13 cellular contexts compared by ENCODE assay signal in the genomic region with DNA sequence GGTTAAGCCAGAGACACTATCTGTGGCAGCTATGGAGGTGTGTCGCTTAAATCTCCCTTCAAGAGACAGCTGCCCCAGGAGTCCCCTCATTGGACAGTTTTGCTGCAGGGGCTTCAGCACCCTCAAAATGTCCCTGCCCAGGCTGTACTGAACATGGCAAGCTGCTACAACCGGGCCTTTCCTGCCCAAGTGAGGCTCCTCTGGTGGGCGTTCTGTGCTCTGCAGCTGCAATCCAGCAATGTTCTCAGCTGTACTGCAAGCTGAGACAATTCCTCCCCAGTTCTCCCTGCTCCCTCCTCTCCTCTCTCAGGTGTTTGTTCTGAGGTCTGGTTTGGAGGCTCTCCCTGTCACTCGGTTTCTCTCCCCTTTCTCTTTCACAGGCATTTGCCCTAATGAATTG.
DNase-seq lines count a peak whose midpoint lies in the region; ATAC-seq, FAIRE-seq and TF ChIP-seq lines count a peak whose summit lies in the region.
"Had no signal": no experiment of that assay in that cellular context is flagged by ENCODE, and none has a peak within 500 bp of the region (broad histone marks: within the 10 kb centered on the region; RNA-seq: fewer than 3 reads in every experiment).

No MANE protein-coding gene starts in this region.

- TF ChIP-seq POLR2A in K562 (conservative IDR thresholded peaks at IDR 0.05), result no peak

- peaks cover 0 to 2% (median 0%) of the 10 kb centered on the region in 3 donors for H3K4me1 Mint-ChIP-seq in CD8-positive, alpha-beta memory T cell

- no peak overlapping the region for H3K4me3 ChIP-seq in GM06990 (replicated peaks; ENCODE audit: low read depth, low read length)
- H3K4me3 ChIP-seq in K562, result no peak overlapping the region
- H3K4me3 ChIP-seq in lower lobe of right lung, result no peak overlapping the region
- no peak overlapping the region for H3K4me3 ChIP-seq in CD8-positive, alpha-beta memory T cell (ENCODE audit: low read length)
- H3K4me3 ChIP-seq: thyroid gland had no signal

- H3K27ac ChIP-seq in K562 (ENCODE audit: extremely low read depth, low read depth, low read length) (no peak overlapping the region), lower lobe of right lung (no peak overlapping the region)
- H3K27ac ChIP-seq in CD8-positive, alpha-beta memory T cell (ENCODE audit: low read depth, low read length), result no peak overlapping the region
- H3K27ac ChIP-seq: thyroid gland had no signal

- H3K4me2 ChIP-seq in K562 (ENCODE audit: insufficient read depth, low read length), result no peak overlapping the region

- POLR2A ChIA-PET in K562 (lab: Yijun Ruan, JAX), result interaction anchor here (0.6 kb wide), 1 partner anchor 14 kb away, joined by 3 read pairs; no protein-coding TSS in a partner anchor
- POLR2A ChIA-PET in CD8-positive, alpha-beta memory T cell (lab: Charles Lee), result no interaction called here

- no peaks in the 10 kb centered on the region; the same call in 1 of the 2 replicates for H3K27me3 ChIP-seq in GM06990 (replicated peaks; ENCODE audit: control insufficient read depth, insufficient read depth, low read length)
- no peaks in the 10 kb centered on the region for H3K27me3 ChIP-seq in K562 (ENCODE audit: control insufficient read depth in 2 of 2, insufficient read depth in 2 of 2, low read length in 2 of 2)
- no peaks in the 10 kb centered on the region for H3K27me3 ChIP-seq in lower lobe of right lung (ENCODE audit: low read depth)
- no peaks in the 10 kb centered on the region for H3K27me3 ChIP-seq in CD8-positive, alpha-beta memory T cell (ENCODE audit: insufficient read depth, low read length, poor library complexity, severe bottlenecking)
- H3K27me3 ChIP-seq: thyroid gland had no signal

- H3K9ac ChIP-seq in K562 (ENCODE audit: insufficient read depth in 1 of 2, low read depth in 2 of 2, low read length in 2 of 2), result no peak overlapping the region

- FAIRE-seq in K562 (lab: Jason Lieb, UNC), result no peak

- no peaks in the 10 kb centered on the region for H3K36me3 Mint-ChIP-seq in CD8-positive, alpha-beta memory T cell
- H3K36me3 Mint-ChIP-seq: activated naive CD4-positive, alpha-beta T cell treated with anti-CD3 and anti-CD28 coated beads, Interleukin-2, amount 50 U/mL, for 24 hours had no signal

- H3K4me1 ChIP-seq in K562 (replicated peaks in 1 of 2; ENCODE audit: control insufficient read depth in 2 of 2, insufficient read depth in 2 of 2, low read length in 2 of 2), result peaks cover 0 to 4% of the 10 kb centered on the region in 2 experiments; a peak in 2 of 5 replicates
- H3K4me1 ChIP-seq in lower lobe of right lung, result no peaks in the 10 kb centered on the region
- H3K4me1 ChIP-seq in CD8-positive, alpha-beta memory T cell (ENCODE audit: insufficient read depth, low read length), result no peaks in the 10 kb centered on the region

- H3K9me3 ChIP-seq in K562 (replicated peaks; ENCODE audit: control insufficient read depth, insufficient read depth, low read depth, low read length), result no peaks in the 10 kb centered on the region
- H3K9me3 ChIP-seq in lower lobe of right lung, result no peaks in the 10 kb centered on the region
- no peaks in the 10 kb centered on the region for H3K9me3 ChIP-seq in CD8-positive, alpha-beta memory T cell (ENCODE audit: low read length)
- H3K9me3 ChIP-seq: thyroid gland had no signal

- TF ChIP-seq CTCF in GM06990 (IDR thresholded peaks at IDR 0.05; ENCODE audit: insufficient read depth, low read length, poor library complexity, severe bottlenecking) (peak; percentile 50), K562 (IDR thresholded peaks at IDR 0.05 in 2 of 3, conservative IDR thresholded peaks at IDR 0.05 in 1 of 3; ENCODE audit: insufficient read depth in 2 of 3, low read depth in 1 of 3, low read length in 3 of 3) (peak in 2 of 3 experiments; percentile 9 to 11; a peak in 1 of 6 replicates), lower lobe of right lung (IDR thresholded peaks at IDR 0.05) (peak; percentile 25)

- no peaks in the 10 kb centered on the region for H3K79me2 ChIP-seq in K562 (ENCODE audit: control insufficient read depth, insufficient read depth, low read length)

- TF ChIP-seq EP300 in K562 (IDR thresholded peaks at IDR 0.05; ENCODE audit: low read length), result no peak

- peaks cover 0 to 3% (median 0%) of the 10 kb centered on the region in 5 donors for H3K9me3 Mint-ChIP-seq in CD8-positive, alpha-beta memory T cell
- H3K9me3 Mint-ChIP-seq: activated naive CD4-positive, alpha-beta T cell treated with anti-CD3 and anti-CD28 coated beads, Interleukin-2, amount 50 U/mL, for 24 hours had no signal

- TF ChIP-seq RAD21 in K562 (CRISPR knock-in tag; conservative IDR thresholded peaks at IDR 0.05 in 1 of 2, IDR thresholded peaks at IDR 0.05 in 1 of 2), result no peak

- intact Hi-C loops in K562 (cut with micrococcal nuclease), result no loop called here
- intact Hi-C loops in lower lobe of right lung (cut with DNase I), result no loop called here

- peak; percentile 43 for ATAC-seq in HG02885 (IDR thresholded peaks at IDR 0.05; ENCODE audit: poor library complexity, unreplicated experiment)
- ATAC-seq in K562, result peak; percentile 70; the same call in 2 of the 3 replicates
- ATAC-seq in lower lobe of right lung, result no peak
- ATAC-seq: esophagus mucosa had no signal

- in situ Hi-C loops in K562 (cut with MboI), result no loop called here

- DNase-seq in GM06990 (ENCODE audit: extremely low read depth, insufficient read length), result no peak
- DNase-seq in K562 (ENCODE audit: extremely low read depth in 1 of 4, low spot score in 3 of 4), result peak in 2 of 4 experiments; percentile 2 to 4
- DNase-seq in lower lobe of right lung, result no peak
- DNase-seq in CD8-positive, alpha-beta memory T cell, result no peak
- no peak for DNase-seq in hippocampal formation (lab: John Stamatoyannopoulos, UW)
- no peak for DNase-seq in kidney tubule cell (ENCODE audit: low spot score)
- DNase-seq in NCI-H1092 treated with DMSO at 0.1 percent for 48 hours (lab: John Stamatoyannopoulos, UW), result no peak
- DNase-seq: NCI-H345; stimulated activated CD4-positive, alpha-beta T cell treated with anti-CD3 and anti-CD28 coated beads, Interleukin-2, amount 100 ng/mL, for 24 hours; thyroid gland had no signal

- no peak overlapping the region for H2AFZ ChIP-seq in K562 (ENCODE audit: low read depth, low read length)

- no peak overlapping the region for H3K4me3 Mint-ChIP-seq in CD8-positive, alpha-beta memory T cell
- H3K4me3 Mint-ChIP-seq: activated naive CD4-positive, alpha-beta T cell treated with anti-CD3 and anti-CD28 coated beads, Interleukin-2, amount 50 U/mL, for 24 hours had no signal

- H3K36me3 ChIP-seq in GM06990 (ENCODE audit: control insufficient read depth, insufficient read depth, low read length) (no peaks in the 10 kb centered on the region), K562 (ENCODE audit: control insufficient read depth, insufficient read depth, low read length) (no peaks in the 10 kb centered on the region), lower lobe of right lung (no peaks in the 10 kb centered on the region)
- H3K36me3 ChIP-seq in CD8-positive, alpha-beta memory T cell (ENCODE audit: insufficient read depth, low read length), result no peaks in the 10 kb centered on the region
- H3K36me3 ChIP-seq: thyroid gland had no signal

- CTCF ChIA-PET in K562 (lab: Yijun Ruan, JAX; ENCODE audit: low intra/inter-chr PET ratio), result no interaction called here
- CTCF ChIA-PET in CD8-positive, alpha-beta memory T cell (lab: Charles Lee), result no interaction called here

- H3K27me3 Mint-ChIP-seq in CD8-positive, alpha-beta memory T cell, result peaks cover 0 to 3% of the 10 kb centered on the region in 2 donors
- H3K27me3 Mint-ChIP-seq: activated naive CD4-positive, alpha-beta T cell treated with anti-CD3 and anti-CD28 coated beads, Interleukin-2, amount 50 U/mL, for 24 hours had no signal

- no TSS peak for BruUV-seq in K562 (replicated peaks; lab: Mats Ljungman, UMichigan)

- no peak overlapping the region for H3K27ac Mint-ChIP-seq in CD8-positive, alpha-beta memory T cell
- H3K27ac Mint-ChIP-seq: activated naive CD4-positive, alpha-beta T cell treated with anti-CD3 and anti-CD28 coated beads, Interleukin-2, amount 50 U/mL, for 24 hours had no signal

- H3K9me1 ChIP-seq in K562 (ENCODE audit: control insufficient read depth, insufficient read depth, low read length), result no peaks in the 10 kb centered on the region

- no peaks in the 10 kb centered on the region for H4K20me1 ChIP-seq in K562 (replicated peaks; ENCODE audit: control insufficient read depth, insufficient read depth, low read length)

- 3% methylated on average over 3 of the region's 4 CpGs for WGBS in K562 (ENCODE audit: insufficient coverage, low coverage, missing lambda C conversion rate)

TF ChIP-seq in K562, 482 proteins besides CTCF, POLR2A, EP300 and RAD21 (continues in another document):
- no peak for TF ChIP-seq ZNF175 (CRISPR knock-in tag; IDR thresholded peaks at IDR 0.05; ENCODE audit: low read depth)
- TF ChIP-seq MYC (IDR thresholded peaks at IDR 0.05; ENCODE audit: low read depth, low read length), result no peak
- no peak for TF ChIP-seq MYC (CRISPR knock-in tag; IDR thresholded peaks at IDR 0.05; ENCODE audit: borderline replicate concordance, low read depth)
- no peak for TF ChIP-seq GTF3C2 (IDR thresholded peaks at IDR 0.05; ENCODE audit: borderline replicate concordance, extremely low read depth, insufficient read length)
- TF ChIP-seq SMAD4 (CRISPR knock-in tag; conservative IDR thresholded peaks at IDR 0.05), result no peak
- no peak for TF ChIP-seq TRIM28 (IDR thresholded peaks at IDR 0.05)
- TF ChIP-seq TEAD4 (IDR thresholded peaks at IDR 0.05; ENCODE audit: low read length), result no peak
- TF ChIP-seq TEAD4 (CRISPR knock-in tag; IDR thresholded peaks at IDR 0.05; ENCODE audit: borderline replicate concordance), result no peak
- TF ChIP-seq ZNF717 (CRISPR knock-in tag; IDR thresholded peaks at IDR 0.05), result no peak
- no peak for TF ChIP-seq ZNF41 (CRISPR knock-in tag; conservative IDR thresholded peaks at IDR 0.05)

Comparison
In these comparisons a context has a peak if more than half of its experiments do, and no peak if none do; other contexts are left out.
1. ATAC-seq: peak in HG02885 (single experiment) and K562 (single experiment); none in lower lobe of right lung (0 of 2).
2. Peak in every context shown above with its lines, with median percentiles within 50 percentile points of each other: CTCF ChIP-seq.